33 cellular contexts compared by ENCODE assay signal in genomic region chr2:174446531-174446930, GRCh38.
"Had no signal": no experiment of that assay in that cellular context is flagged by ENCODE, and none has a peak within 500 bp of the region (broad histone marks: within the 10 kb centered on the region; RNA-seq: fewer than 3 reads in every experiment).

No MANE protein-coding gene starts in this region.

- H3K4me3 ChIP-seq: ascending aorta, breast epithelium, cardiac muscle cell, colonic mucosa, gastrocnemius medialis, heart right ventricle, hepatocyte had no signal

- ATAC-seq: activated CD8-positive, alpha-beta memory T cell treated with anti-CD3 and anti-CD28 coated beads, Interleukin-2, amount 10 ng/mL, durations not matched to agents 7 days and 5 days; activated CD8-positive, alpha-beta T cell treated with anti-CD3 and anti-CD28 coated beads, Interleukin-2, amount 10 ng/mL, durations not matched to agents 7 days and 5 days; activated naive CD4-positive, alpha-beta T cell treated with anti-CD3 and anti-CD28 coated beads, Interleukin-2, amount 50 U/mL, for 72 hours; foreskin keratinocyte; gastrocnemius medialis; heart right ventricle; T-helper 17 cell; WTC11 had no signal

- H3K27me3 ChIP-seq: ascending aorta, breast epithelium, cardiac muscle cell, colonic mucosa, foreskin keratinocyte, gastrocnemius medialis, heart right ventricle, hepatocyte had no signal

- H3K27ac ChIP-seq: ascending aorta, breast epithelium, cardiac muscle cell, colonic mucosa, epithelial cell of prostate, foreskin keratinocyte, gastrocnemius medialis, heart right ventricle, hepatocyte, VCaP had no signal

- H3K27me3 Mint-ChIP-seq: activated CD4-positive, alpha-beta memory T cell treated with anti-CD3 and anti-CD28 coated beads for 36 hours; activated CD8-positive, alpha-beta memory T cell treated with anti-CD3 and anti-CD28 coated beads, Interleukin-2, amount 10 ng/mL, durations not matched to agents 7 days and 5 days; activated naive CD4-positive, alpha-beta T cell treated with anti-CD3 and anti-CD28 coated beads, Interleukin-2, amount 10 ng/mL, durations not matched to agents 7 days and 5 days; activated naive CD8-positive, alpha-beta T cell treated with anti-CD3 and anti-CD28 coated beads, Interleukin-2, amount 10 ng/mL, durations not matched to agents 7 days and 5 days; brain; T-helper 17 cell had no signal

- H3K4me1 ChIP-seq: breast epithelium, colonic mucosa, gastrocnemius medialis, heart right ventricle had no signal

- H3K9me3 ChIP-seq: ascending aorta, breast epithelium, colonic mucosa, gastrocnemius medialis, heart right ventricle had no signal

- H3K27ac Mint-ChIP-seq: activated CD4-positive, alpha-beta memory T cell treated with anti-CD3 and anti-CD28 coated beads for 36 hours; activated CD8-positive, alpha-beta memory T cell treated with anti-CD3 and anti-CD28 coated beads, Interleukin-2, amount 10 ng/mL, durations not matched to agents 7 days and 5 days; activated CD8-positive, alpha-beta T cell treated with anti-CD3 and anti-CD28 coated beads, Interleukin-2, amount 10 ng/mL, durations not matched to agents 7 days and 5 days; activated naive CD4-positive, alpha-beta T cell treated with anti-CD3 and anti-CD28 coated beads, Interleukin-2, amount 10 ng/mL, durations not matched to agents 7 days and 5 days; activated naive CD4-positive, alpha-beta T cell treated with anti-CD3 and anti-CD28 coated beads, Interleukin-2, amount 50 U/mL, for 72 hours; activated naive CD8-positive, alpha-beta T cell treated with anti-CD3 and anti-CD28 coated beads, Interleukin-2, amount 10 ng/mL, durations not matched to agents 7 days and 5 days; activated T-helper 1 cell treated with anti-CD3 and anti-CD28 coated beads, Interleukin-12 subunit alpha, Interleukin-12 subunit beta, Interleukin-2, Interleukin-4 antibody, amounts not matched to agents 30 ng/mL and 10 ng/mL and 1 ng/mL, durations not matched to agents 14 hours and 24 hours and 36 hours; brain; T-helper 17 cell; T-helper 2 cell treated with Interferon-gamma antibody and Interleukin-4, amounts not matched to agents 5 μg/mL and 100 μg/mL, for 36 hours; WTC11 had no signal

- H3K4me3 Mint-ChIP-seq: activated CD4-positive, alpha-beta memory T cell treated with anti-CD3 and anti-CD28 coated beads for 36 hours; activated CD8-positive, alpha-beta memory T cell treated with anti-CD3 and anti-CD28 coated beads, Interleukin-2, amount 10 ng/mL, durations not matched to agents 7 days and 5 days; activated CD8-positive, alpha-beta T cell treated with anti-CD3 and anti-CD28 coated beads, Interleukin-2, amount 10 ng/mL, durations not matched to agents 7 days and 5 days; activated naive CD4-positive, alpha-beta T cell treated with anti-CD3 and anti-CD28 coated beads, Interleukin-2, amount 10 ng/mL, durations not matched to agents 7 days and 5 days; activated naive CD8-positive, alpha-beta T cell treated with anti-CD3 and anti-CD28 coated beads, Interleukin-2, amount 10 ng/mL, durations not matched to agents 7 days and 5 days; activated T-helper 1 cell treated with anti-CD3 and anti-CD28 coated beads, Interleukin-12 subunit alpha, Interleukin-12 subunit beta, Interleukin-2, Interleukin-4 antibody, amounts not matched to agents 30 ng/mL and 10 ng/mL and 1 ng/mL, durations not matched to agents 14 hours and 24 hours and 36 hours; brain; T-helper 17 cell; T-helper 2 cell treated with Interferon-gamma antibody and Interleukin-4, amounts not matched to agents 5 μg/mL and 100 μg/mL, for 36 hours; WTC11 had no signal

- H3K9me3 Mint-ChIP-seq: activated CD4-positive, alpha-beta memory T cell treated with anti-CD3 and anti-CD28 coated beads for 36 hours; activated naive CD4-positive, alpha-beta T cell treated with anti-CD3 and anti-CD28 coated beads, Interleukin-2, amount 10 ng/mL, durations not matched to agents 7 days and 5 days; activated naive CD4-positive, alpha-beta T cell treated with anti-CD3 and anti-CD28 coated beads, Interleukin-2, amount 50 U/mL, for 72 hours; activated naive CD8-positive, alpha-beta T cell treated with anti-CD3 and anti-CD28 coated beads, Interleukin-2, amount 10 ng/mL, durations not matched to agents 7 days and 5 days; activated T-helper 1 cell treated with anti-CD3 and anti-CD28 coated beads, Interleukin-12 subunit alpha, Interleukin-12 subunit beta, Interleukin-2, Interleukin-4 antibody, amounts not matched to agents 30 ng/mL and 10 ng/mL and 1 ng/mL, durations not matched to agents 14 hours and 24 hours and 36 hours; brain; T-helper 2 cell treated with Interferon-gamma antibody and Interleukin-4, amounts not matched to agents 5 μg/mL and 100 μg/mL, for 36 hours; WTC11 had no signal

- H3K36me3 ChIP-seq: breast epithelium, cardiac muscle cell, colonic mucosa had no signal

- H3K36me3 Mint-ChIP-seq: WTC11 had no signal

- DNase-seq: activated CD4-positive, alpha-beta memory T cell treated with anti-CD3 and anti-CD28 coated beads for 36 hours; activated CD4-positive, alpha-beta T cell treated with anti-CD3 and anti-CD28 coated beads for 1 hour; activated CD4-positive, alpha-beta T cell treated with anti-CD3 and anti-CD28 coated beads for 4 hours; activated CD8-positive, alpha-beta memory T cell treated with anti-CD3 and anti-CD28 coated beads, Interleukin-2, amount 10 ng/mL, durations not matched to agents 7 days and 5 days; activated CD8-positive, alpha-beta memory T cell treated with anti-CD3 and anti-CD28 coated beads, Interleukin-2, amount 50 U/mL, for 4 hours; activated CD8-positive, alpha-beta T cell treated with anti-CD3 and anti-CD28 coated beads, Interleukin-2, amount 10 ng/mL, durations not matched to agents 7 days and 5 days; activated gamma-delta T cell; activated naive CD4-positive, alpha-beta T cell; activated naive CD4-positive, alpha-beta T cell treated with anti-CD3 and anti-CD28 coated beads, Interleukin-2, amount 10 ng/mL, durations not matched to agents 7 days and 5 days; activated naive CD8-positive, alpha-beta T cell treated with anti-CD3 and anti-CD28 coated beads, Interleukin-2, amount 10 ng/mL, durations not matched to agents 7 days and 5 days; activated T-cell treated with anti-CD3 and anti-CD28 coated beads, Interleukin-2, amount 50 U/mL, for 1 hour; activated T-cell treated with anti-CD3 and anti-CD28 coated beads, Interleukin-2, amount 50 U/mL, for 48 hours; central memory CD4-positive, alpha-beta T cell; cerebellar nuclear complex; colonic mucosa; effector CD8-positive, alpha-beta T cell; foreskin keratinocyte; gastrocnemius medialis; heart right ventricle; T-helper 1 cell; T-helper 17 cell; T1000 had no signal
